13 cellular contexts compared by ENCODE assay signal in genomic region chr10:29932991-29933390, GRCh38.
DNase-seq lines count a peak whose midpoint lies in the region; ATAC-seq and TF ChIP-seq lines count a peak whose summit lies in the region.
"Had no signal": no experiment of that assay in that cellular context is flagged by ENCODE, and none has a peak within 500 bp of the region (broad histone marks: within the 10 kb centered on the region; RNA-seq: fewer than 3 reads in every experiment).

No MANE protein-coding gene starts in this region.

- H3K9me3 ChIP-seq in mammary epithelial cell (replicated peaks; ENCODE audit: insufficient read depth, low read length) (no peaks in the 10 kb centered on the region), esophagus squamous epithelium (peaks cover 0 to 11% (median 9%) of the 10 kb centered on the region in 3 donors)
- H3K9me3 ChIP-seq: HAP-1 had no signal

- no peak overlapping the region for H2AFZ ChIP-seq in mammary epithelial cell (ENCODE audit: low read depth, low read length)
- H2AFZ ChIP-seq: GM23338 had no signal

- intact Hi-C loops in mammary epithelial cell (cut with micrococcal nuclease) (no loop called here), esophagus squamous epithelium (cut with DNase I) (no loop called here)

- no peak overlapping the region for H3K4me3 ChIP-seq in mammary epithelial cell (replicated peaks in 1 of 3; ENCODE audit: insufficient read depth in 1 of 3, low read depth in 2 of 3, low read length in 3 of 3)
- no peak overlapping the region for H3K4me3 ChIP-seq in esophagus squamous epithelium
- H3K4me3 ChIP-seq: BLaER1, GM23338, HAP-1 had no signal

- H3K27ac ChIP-seq in mammary epithelial cell (ENCODE audit: insufficient read depth, low read depth, low read length) (no peak overlapping the region), esophagus squamous epithelium (peak overlapping the region in 3 of 4 donors; percentile 44 to 61 (median 56))
- H3K27ac ChIP-seq: BLaER1 had no signal

- no peaks in the 10 kb centered on the region for H4K20me1 ChIP-seq in mammary epithelial cell (ENCODE audit: insufficient read depth, low read length)
- H4K20me1 ChIP-seq: BLaER1 had no signal

- in situ Hi-C loops in mammary epithelial cell (cut with MboI; ENCODE audit: low sequenced_read_pairs in 2 of 2) = no loop called here

- H3K27me3 Mint-ChIP-seq in activated T-cell treated with anti-CD3 and anti-CD28 coated beads, Interleukin-2, amount 50 U/mL, for 72 hours (ENCODE audit: low read depth) = peaks cover 6% of the 10 kb centered on the region
- H3K27me3 Mint-ChIP-seq in activated T-cell treated with anti-CD3 and anti-CD28 coated beads, Interleukin-2, amount 50 U/mL, for 24 hours = peaks cover 27% of the 10 kb centered on the region

- no peak for TF ChIP-seq POLR2A in esophagus squamous epithelium (IDR thresholded peaks at IDR 0.05)

- CTCF ChIA-PET in mammary epithelial cell (lab: Charles Lee; ENCODE audit: low non-redundant PET) = no interaction called here

- no peak overlapping the region for H3K4me3 Mint-ChIP-seq in activated T-cell treated with anti-CD3 and anti-CD28 coated beads, Interleukin-2, amount 50 U/mL, for 72 hours
- H3K4me3 Mint-ChIP-seq in activated T-cell treated with anti-CD3 and anti-CD28 coated beads, Interleukin-2, amount 50 U/mL, for 24 hours = no peak overlapping the region
- H3K4me3 Mint-ChIP-seq: GM23338 had no signal

- BruUV-seq in mammary epithelial cell (replicated peaks; lab: Mats Ljungman, UMichigan) = no TSS peak

- DNase-seq in activated T-cell treated with anti-CD3 and anti-CD28 coated beads, Interleukin-2, amount 50 U/mL, for 72 hours = no peak
- no peak for DNase-seq in activated T-cell treated with anti-CD3 and anti-CD28 coated beads, Interleukin-2, amount 50 U/mL, for 24 hours
- DNase-seq in mammary epithelial cell (peak; percentile 36), esophagus squamous epithelium (lab: John Stamatoyannopoulos, UW) (no peak), HK-2 (ENCODE audit: unreplicated experiment) (no peak)
- no peak for DNase-seq in activated CD4-positive, CD25-positive, alpha-beta regulatory T cell treated with anti-CD3 and anti-CD28 coated beads, Interleukin-2, amount 50 U/mL, for 72 hours
- DNase-seq: 8988T, AML-193, DMS79 had no signal

- H3K79me2 ChIP-seq in mammary epithelial cell (ENCODE audit: insufficient read depth, low read length) = no peaks in the 10 kb centered on the region

- no peaks in the 10 kb centered on the region for H3K27me3 ChIP-seq in mammary epithelial cell (ENCODE audit: insufficient read depth, low read length)
- H3K27me3 ChIP-seq in esophagus squamous epithelium = no peaks in the 10 kb centered on the region
- H3K27me3 ChIP-seq: BLaER1 had no signal

- no peak overlapping the region for H3K4me2 ChIP-seq in mammary epithelial cell (ENCODE audit: insufficient read depth, low read depth, low read length)
- H3K4me2 ChIP-seq: BLaER1, GM23338 had no signal

- H3K4me1 ChIP-seq in mammary epithelial cell (ENCODE audit: insufficient read depth, low read length) = no peaks in the 10 kb centered on the region
- H3K4me1 ChIP-seq in esophagus squamous epithelium = no peaks in the 10 kb centered on the region
- H3K4me1 ChIP-seq: HAP-1 had no signal

- TF ChIP-seq CTCF in mammary epithelial cell (conservative IDR thresholded peaks at IDR 0.05 in 1 of 2, IDR thresholded peaks at IDR 0.05 in 1 of 2; ENCODE audit: extremely low read depth in 1 of 2, insufficient read depth in 1 of 2, low read depth in 1 of 2, low read length in 2 of 2) = no peak
- TF ChIP-seq CTCF in esophagus squamous epithelium (IDR thresholded peaks at IDR 0.05) = no peak

- no peaks in the 10 kb centered on the region for H3K36me3 Mint-ChIP-seq in activated T-cell treated with anti-CD3 and anti-CD28 coated beads, Interleukin-2, amount 50 U/mL, for 72 hours (ENCODE audit: insufficient read depth in 2 of 2)
- H3K36me3 Mint-ChIP-seq in activated T-cell treated with anti-CD3 and anti-CD28 coated beads, Interleukin-2, amount 50 U/mL, for 24 hours (ENCODE audit: low read depth) = no peaks in the 10 kb centered on the region

- peaks cover 0 to 4% of the 10 kb centered on the region in 2 donors for H3K9me3 Mint-ChIP-seq in activated T-cell treated with anti-CD3 and anti-CD28 coated beads, Interleukin-2, amount 50 U/mL, for 72 hours
- peaks cover 8% of the 10 kb centered on the region for H3K9me3 Mint-ChIP-seq in activated T-cell treated with anti-CD3 and anti-CD28 coated beads, Interleukin-2, amount 50 U/mL, for 24 hours
- H3K9me3 Mint-ChIP-seq: GM23338 had no signal

- peaks cover 10% of the 10 kb centered on the region for H3K4me1 Mint-ChIP-seq in activated T-cell treated with anti-CD3 and anti-CD28 coated beads, Interleukin-2, amount 50 U/mL, for 72 hours (ENCODE audit: low read depth)
- H3K4me1 Mint-ChIP-seq in activated T-cell treated with anti-CD3 and anti-CD28 coated beads, Interleukin-2, amount 50 U/mL, for 24 hours (ENCODE audit: low read depth) = no peaks in the 10 kb centered on the region
- H3K4me1 Mint-ChIP-seq: GM23338 had no signal

- no peak overlapping the region for H3K27ac Mint-ChIP-seq in activated T-cell treated with anti-CD3 and anti-CD28 coated beads, Interleukin-2, amount 50 U/mL, for 72 hours
- H3K27ac Mint-ChIP-seq in activated T-cell treated with anti-CD3 and anti-CD28 coated beads, Interleukin-2, amount 50 U/mL, for 24 hours = no peak overlapping the region
- H3K27ac Mint-ChIP-seq: GM23338 had no signal

- H3K36me3 ChIP-seq in mammary epithelial cell (ENCODE audit: insufficient read depth, low read length) = no peaks in the 10 kb centered on the region
- no peaks in the 10 kb centered on the region for H3K36me3 ChIP-seq in esophagus squamous epithelium
- H3K36me3 ChIP-seq: BLaER1, HAP-1 had no signal

- ATAC-seq in activated T-cell treated with anti-CD3 and anti-CD28 coated beads, Interleukin-2, amount 50 U/mL, for 72 hours (replicated peaks in 1 of 2) = peak; percentile 25 to 55
- no peak for ATAC-seq in HG02840 (IDR thresholded peaks at IDR 0.05; ENCODE audit: low FRiP score, unreplicated experiment)
- ATAC-seq: GM23338 had no signal

- dilution Hi-C loops in mammary epithelial cell (cut with HindIII; ENCODE audit: low sequenced_read_pairs) = no loop called here

- WGBS in mammary epithelial cell (ENCODE audit: low coverage, missing lambda C conversion rate) = 68% methylated on average over 4 of the region's 4 CpGs
- 37 to 50% methylated on average over 4 of the region's 4 CpGs for WGBS in esophagus squamous epithelium, 2 donors

- H3K9ac ChIP-seq in mammary epithelial cell (ENCODE audit: insufficient read depth, low read length) = no peak overlapping the region
- H3K9ac ChIP-seq: BLaER1 had no signal
